Comparison of ENCODE assay signal across 8 cellular contexts in the genomic region with DNA sequence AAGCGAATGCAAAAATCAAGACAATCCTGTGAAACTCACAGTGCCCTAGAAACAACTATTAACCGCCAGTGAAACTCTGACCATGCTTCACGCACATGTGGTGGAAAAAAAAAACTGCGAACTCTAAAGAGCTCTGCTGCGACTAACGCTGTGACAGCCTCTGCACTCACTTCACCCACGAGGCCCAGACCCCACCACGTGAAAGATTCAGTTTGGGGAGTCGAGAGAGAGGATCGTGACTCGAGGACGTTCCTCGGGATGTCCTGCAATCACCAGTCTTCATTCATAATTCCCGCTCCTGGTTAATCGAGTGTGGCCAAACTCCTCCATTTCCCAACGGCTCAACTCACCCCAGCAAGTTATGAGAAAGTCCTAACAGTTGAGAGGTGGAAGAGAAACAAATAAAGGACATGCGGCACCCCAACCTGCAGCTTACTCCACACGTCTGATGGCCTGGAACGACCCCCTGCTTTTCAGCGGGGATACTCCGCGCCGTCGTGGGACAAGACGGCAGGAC. TPM values are rescaled to one million over a fixed set of nuclear protein-coding genes. Genes with fewer than 3 reads are reported as not detected.
DNase-seq lines count a peak whose midpoint lies in the region; ATAC-seq and TF ChIP-seq lines count a peak whose summit lies in the region.

No MANE protein-coding gene starts in this region.

- H3K4me3 Mint-ChIP-seq in activated naive CD8-positive, alpha-beta T cell treated with anti-CD3 and anti-CD28 coated beads for 36 hours, result peak overlapping the region; percentile 98
- peak overlapping the region; percentile 90 to 97 (median 95) for H3K4me3 Mint-ChIP-seq in immature natural killer cell

- H3K36me3 Mint-ChIP-seq in activated naive CD8-positive, alpha-beta T cell treated with anti-CD3 and anti-CD28 coated beads for 36 hours, result peaks cover 71% of the 10 kb centered on the region
- H3K36me3 Mint-ChIP-seq in immature natural killer cell, result peaks cover 4 to 22% (median 21%) of the 10 kb centered on the region in 3 donors

- DNase-seq in activated naive CD8-positive, alpha-beta T cell treated with anti-CD3 and anti-CD28 coated beads for 36 hours, result peak; percentile 65
- DNase-seq in immature natural killer cell (peak; percentile 84 to 86 (median 85)), SKM-1 (lab: John Stamatoyannopoulos, UW; ENCODE audit: unreplicated experiment) (no peak), NCI-H2196 (lab: John Stamatoyannopoulos, UW; ENCODE audit: unreplicated experiment) (no peak)
- DNase-seq in stimulated activated CD4-positive, alpha-beta T cell treated with anti-CD3 and anti-CD28 coated beads, Interleukin-1b, Interleukin-23, amount 100 ng/mL, for 24 hours (ENCODE audit: low read depth in 4 of 4, low spot score in 1 of 4), result peak; percentile 10 to 45 (median 29)

- peaks cover 39% of the 10 kb centered on the region for H3K4me1 ChIP-seq in OCI-LY3 (ENCODE audit: low read length)

- H2AFZ ChIP-seq in OCI-LY3 (ENCODE audit: low read depth, low read length), result no peak overlapping the region

- peaks cover 52% of the 10 kb centered on the region for H4K20me1 ChIP-seq in OCI-LY3 (ENCODE audit: insufficient read depth, low read length)

- TF ChIP-seq CTCF in GM12875 (IDR thresholded peaks at IDR 0.05; ENCODE audit: borderline replicate concordance, insufficient read depth, low read depth, low read length), result no peak
- TF ChIP-seq CTCF in OCI-LY3 (IDR thresholded peaks at IDR 0.05; ENCODE audit: low read depth, low read length), result no peak

- peak overlapping the region; percentile 99 for H3K27ac Mint-ChIP-seq in activated naive CD8-positive, alpha-beta T cell treated with anti-CD3 and anti-CD28 coated beads for 36 hours
- peak overlapping the region; percentile 94 to 100 (median 98) for H3K27ac Mint-ChIP-seq in immature natural killer cell

- H3K9me3 ChIP-seq in OCI-LY3 (ENCODE audit: insufficient read depth, low read length), result no peaks in the 10 kb centered on the region

- peaks cover 73% of the 10 kb centered on the region for H3K79me2 ChIP-seq in OCI-LY3 (ENCODE audit: low read length)

- no peaks in the 10 kb centered on the region for H3K9me3 Mint-ChIP-seq in activated naive CD8-positive, alpha-beta T cell treated with anti-CD3 and anti-CD28 coated beads for 36 hours
- H3K9me3 Mint-ChIP-seq in immature natural killer cell, result peaks cover 0 to 2% (median 0%) of the 10 kb centered on the region in 6 donors

- no peak for ATAC-seq in HG03135 (IDR thresholded peaks at IDR 0.05; ENCODE audit: unreplicated experiment)

- peaks cover 42% of the 10 kb centered on the region for H3K36me3 ChIP-seq in OCI-LY3 (replicated peaks; ENCODE audit: low read depth, low read length)

- peaks cover 5% of the 10 kb centered on the region for H3K27me3 Mint-ChIP-seq in activated naive CD8-positive, alpha-beta T cell treated with anti-CD3 and anti-CD28 coated beads for 36 hours
- H3K27me3 Mint-ChIP-seq in immature natural killer cell (ENCODE audit: low read depth in 3 of 3), result peaks cover 20 to 22% (median 21%) of the 10 kb centered on the region in 3 donors

- H3K27me3 ChIP-seq in OCI-LY3 (ENCODE audit: low read depth, low read length), result no peaks in the 10 kb centered on the region

- H3K27ac ChIP-seq in OCI-LY3 (ENCODE audit: low read length), result peak overlapping the region; percentile 53

- H3K4me1 Mint-ChIP-seq in activated naive CD8-positive, alpha-beta T cell treated with anti-CD3 and anti-CD28 coated beads for 36 hours, result peaks cover 52% of the 10 kb centered on the region
- H3K4me1 Mint-ChIP-seq in immature natural killer cell, result peaks cover 60 to 68% of the 10 kb centered on the region in 2 donors

- H3K9ac ChIP-seq in OCI-LY3 (ENCODE audit: low read length), result peak overlapping the region; percentile 92

- H3K4me3 ChIP-seq in GM12875 (ENCODE audit: low read depth, low read length), result peak overlapping the region; percentile 72
- peak overlapping the region; percentile 95 for H3K4me3 ChIP-seq in OCI-LY3 (ENCODE audit: low read length)

- H3K4me2 ChIP-seq in OCI-LY3 (ENCODE audit: low read length), result peak overlapping the region; percentile 74

RNA-seq across cellular contexts. Expression of a gene that starts 1.1 kb away (rescaled TPM):
- 100 to 1,000 TPM; 624 to 628 TPM for total RNA-seq in activated naive CD8-positive, alpha-beta T cell treated with anti-CD3 and anti-CD28 coated beads for 36 hours
- polyA plus RNA-seq in immature natural killer cell, result 100 to 1,000 TPM in 2 of 3 donors, 10 to 100 TPM in 1; 92.1 to 162 (median 125) TPM

Comparison
In these comparisons a context has a peak if more than half of its experiments do, and no peak if none do; other contexts are left out.
1. DNase-seq: peak in activated naive CD8-positive, alpha-beta T cell treated with anti-CD3 and anti-CD28 coated beads for 36 hours (single experiment), immature natural killer cell (3 of 3) and stimulated activated CD4-positive, alpha-beta T cell treated with anti-CD3 and anti-CD28 coated beads, Interleukin-1b, Interleukin-23, amount 100 ng/mL, for 24 hours (4 of 4); none in SKM-1 (single experiment) and NCI-H2196 (single experiment).